ENCODE assay signal across 2 cellular contexts in the genomic region with DNA sequence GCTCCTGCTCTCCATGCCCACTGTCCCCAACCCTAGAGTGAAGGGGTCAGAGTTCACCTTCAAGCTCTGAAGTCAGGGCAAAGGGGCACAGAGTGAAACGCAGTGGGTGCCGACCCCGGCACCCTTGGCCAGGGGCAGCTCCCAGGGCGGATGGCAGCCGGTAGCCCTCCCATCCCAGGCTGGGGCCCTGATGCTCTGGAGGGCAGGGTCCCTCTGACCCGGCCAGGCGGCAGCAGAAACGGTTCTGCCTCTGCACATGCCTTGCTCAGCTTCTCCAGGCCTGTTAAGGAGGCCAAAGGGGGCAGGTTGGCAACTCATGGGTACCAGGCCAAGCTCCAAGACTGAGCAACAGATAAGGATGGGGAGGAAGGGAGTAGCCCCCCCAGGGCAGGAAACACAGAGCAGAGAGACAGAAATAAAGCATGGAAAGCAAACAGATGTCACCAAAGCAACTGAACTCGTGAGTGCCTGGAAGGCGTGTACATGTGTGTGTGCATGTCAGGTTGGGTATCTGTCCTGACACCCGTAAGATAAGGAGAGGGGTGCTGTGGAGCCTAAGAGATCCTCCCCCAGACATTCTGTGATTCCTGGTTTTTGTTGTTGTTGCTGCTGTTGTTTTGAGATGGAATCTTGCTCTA.
TF ChIP-seq lines count a peak whose summit lies in the region.

No MANE protein-coding gene starts in this region.

TF ChIP-seq in K562, 482 proteins besides CTCF, POLR2A, EP300 and RAD21 (continues in another document):
- no peak for TF ChIP-seq CAMTA2 (CRISPR knock-in tag; conservative IDR thresholded peaks at IDR 0.05)
- TF ChIP-seq TEAD4 (IDR thresholded peaks at IDR 0.05; ENCODE audit: low read length) = peak; percentile 28; the same call in 1 of the 2 replicates
- TF ChIP-seq TEAD4 (CRISPR knock-in tag; IDR thresholded peaks at IDR 0.05; ENCODE audit: borderline replicate concordance) = no peak
- TF ChIP-seq, protein P1, sequence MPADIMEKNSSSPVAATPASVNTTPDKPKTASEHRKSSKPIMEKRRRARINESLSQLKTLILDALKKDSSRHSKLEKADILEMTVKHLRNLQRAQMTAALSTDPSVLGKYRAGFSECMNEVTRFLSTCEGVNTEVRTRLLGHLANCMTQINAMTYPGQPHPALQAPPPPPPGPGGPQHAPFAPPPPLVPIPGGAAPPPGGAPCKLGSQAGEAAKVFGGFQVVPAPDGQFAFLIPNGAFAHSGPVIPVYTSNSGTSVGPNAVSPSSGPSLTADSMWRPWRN (IDR thresholded peaks at IDR 0.05; ENCODE audit: low read depth) = no peak
- no peak for TF ChIP-seq KDM4B (IDR thresholded peaks at IDR 0.05; ENCODE audit: borderline replicate concordance in 2 of 2, low read depth in 1 of 2)
- no peak for TF ChIP-seq NEUROD1 (IDR thresholded peaks at IDR 0.05; ENCODE audit: borderline replicate concordance, low read depth, low read length, partially characterized antibody)
- TF ChIP-seq BHLHE40 (IDR thresholded peaks at IDR 0.05; ENCODE audit: low read length) = peak; percentile 76
- TF ChIP-seq, protein P2, sequence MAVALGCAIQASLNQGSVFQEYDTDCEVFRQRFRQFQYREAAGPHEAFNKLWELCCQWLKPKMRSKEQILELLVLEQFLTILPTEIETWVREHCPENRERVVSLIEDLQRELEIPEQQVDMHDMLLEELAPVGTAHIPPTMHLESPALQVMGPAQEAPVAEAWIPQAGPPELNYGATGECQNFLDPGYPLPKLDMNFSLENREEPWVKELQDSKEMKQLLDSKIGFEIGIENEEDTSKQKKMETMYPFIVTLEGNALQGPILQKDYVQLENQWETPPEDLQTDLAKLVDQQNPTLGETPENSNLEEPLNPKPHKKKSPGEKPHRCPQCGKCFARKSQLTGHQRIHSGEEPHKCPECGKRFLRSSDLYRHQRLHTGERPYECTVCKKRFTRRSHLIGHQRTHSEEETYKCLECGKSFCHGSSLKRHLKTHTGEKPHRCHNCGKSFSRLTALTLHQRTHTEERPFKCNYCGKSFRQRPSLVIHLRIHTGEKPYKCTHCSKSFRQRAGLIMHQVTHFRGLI (CRISPR knock-in tag; IDR thresholded peaks at IDR 0.05) = no peak
- no peak for TF ChIP-seq ZNF589 (CRISPR knock-in tag; IDR thresholded peaks at IDR 0.05; ENCODE audit: low read depth)
- no peak for TF ChIP-seq KLF6 (CRISPR knock-in tag; IDR thresholded peaks at IDR 0.05; ENCODE audit: borderline replicate concordance)
- TF ChIP-seq, protein P3, sequence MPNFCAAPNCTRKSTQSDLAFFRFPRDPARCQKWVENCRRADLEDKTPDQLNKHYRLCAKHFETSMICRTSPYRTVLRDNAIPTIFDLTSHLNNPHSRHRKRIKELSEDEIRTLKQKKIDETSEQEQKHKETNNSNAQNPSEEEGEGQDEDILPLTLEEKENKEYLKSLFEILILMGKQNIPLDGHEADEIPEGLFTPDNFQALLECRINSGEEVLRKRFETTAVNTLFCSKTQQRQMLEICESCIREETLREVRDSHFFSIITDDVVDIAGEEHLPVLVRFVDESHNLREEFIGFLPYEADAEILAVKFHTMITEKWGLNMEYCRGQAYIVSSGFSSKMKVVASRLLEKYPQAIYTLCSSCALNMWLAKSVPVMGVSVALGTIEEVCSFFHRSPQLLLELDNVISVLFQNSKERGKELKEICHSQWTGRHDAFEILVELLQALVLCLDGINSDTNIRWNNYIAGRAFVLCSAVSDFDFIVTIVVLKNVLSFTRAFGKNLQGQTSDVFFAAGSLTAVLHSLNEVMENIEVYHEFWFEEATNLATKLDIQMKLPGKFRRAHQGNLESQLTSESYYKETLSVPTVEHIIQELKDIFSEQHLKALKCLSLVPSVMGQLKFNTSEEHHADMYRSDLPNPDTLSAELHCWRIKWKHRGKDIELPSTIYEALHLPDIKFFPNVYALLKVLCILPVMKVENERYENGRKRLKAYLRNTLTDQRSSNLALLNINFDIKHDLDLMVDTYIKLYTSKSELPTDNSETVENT (CRISPR knock-in tag; IDR thresholded peaks at IDR 0.05) = no peak
- TF ChIP-seq SMAD2 (IDR thresholded peaks at IDR 0.05; ENCODE audit: low read depth, low read length) = no peak
- TF ChIP-seq PHF8 (IDR thresholded peaks at IDR 0.05; ENCODE audit: borderline replicate concordance, low read length) = no peak
- TF ChIP-seq, protein P4, sequence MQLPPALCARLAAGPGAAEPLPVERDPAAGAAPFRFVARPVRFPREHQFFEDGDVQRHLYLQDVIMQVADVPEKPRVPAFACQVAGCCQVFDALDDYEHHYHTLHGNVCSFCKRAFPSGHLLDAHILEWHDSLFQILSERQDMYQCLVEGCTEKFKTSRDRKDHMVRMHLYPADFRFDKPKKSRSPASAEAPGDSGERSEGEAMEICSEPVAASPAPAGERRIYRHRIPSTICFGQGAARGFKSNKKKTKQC (CRISPR knock-in tag; IDR thresholded peaks at IDR 0.05) = no peak
- peak; percentile 56; the same call in 1 of the 2 replicates for TF ChIP-seq TCF3 (CRISPR knock-in tag; IDR thresholded peaks at IDR 0.05)
- 0 out of 4 replicates have a peak, but pooled peaks of 1 of the 2 experiments have one; percentile 36 for TF ChIP-seq HDAC1 (IDR thresholded peaks at IDR 0.05)
- TF ChIP-seq MTA2 (IDR thresholded peaks at IDR 0.05; ENCODE audit: low read depth) = peak; percentile 45; the same call in 1 of the 2 replicates
- TF ChIP-seq EWSR1 (IDR thresholded peaks at IDR 0.05; ENCODE audit: borderline replicate concordance, low read depth, partially characterized antibody) = no peak
- TF ChIP-seq POLR2G (IDR thresholded peaks at IDR 0.05; ENCODE audit: low read depth, low read length) = no peak
- TF ChIP-seq RFX5 (IDR thresholded peaks at IDR 0.05; ENCODE audit: low read depth, low read length) = no peak
- TF ChIP-seq EZH2 (IDR thresholded peaks at IDR 0.05; ENCODE audit: borderline replicate concordance, low read depth, low read length) = no peak
- no peak for TF ChIP-seq SIX5 (IDR thresholded peaks at IDR 0.05; ENCODE audit: borderline replicate concordance in 1 of 2, insufficient read depth in 1 of 2, low read depth in 1 of 2, low read length in 2 of 2)
- TF ChIP-seq NELFE (IDR thresholded peaks at IDR 0.05; ENCODE audit: insufficient read depth, insufficient read length) = no peak
- peak in 1 of 2 experiments; percentile 50; a peak in 1 of 4 replicates for TF ChIP-seq RCOR1 (IDR thresholded peaks at IDR 0.05; ENCODE audit: borderline replicate concordance in 1 of 2, low read depth in 2 of 2, low read length in 2 of 2)
- peak; percentile 50 to 90; a peak in 3 of 4 replicates for TF ChIP-seq KDM1A (IDR thresholded peaks at IDR 0.05)
- TF ChIP-seq CBX1 (IDR thresholded peaks at IDR 0.05; ENCODE audit: low read depth) = no peak
- no peak for TF ChIP-seq NCOA2 (IDR thresholded peaks at IDR 0.05; ENCODE audit: partially characterized antibody in 2 of 2)
- TF ChIP-seq, protein P5, sequence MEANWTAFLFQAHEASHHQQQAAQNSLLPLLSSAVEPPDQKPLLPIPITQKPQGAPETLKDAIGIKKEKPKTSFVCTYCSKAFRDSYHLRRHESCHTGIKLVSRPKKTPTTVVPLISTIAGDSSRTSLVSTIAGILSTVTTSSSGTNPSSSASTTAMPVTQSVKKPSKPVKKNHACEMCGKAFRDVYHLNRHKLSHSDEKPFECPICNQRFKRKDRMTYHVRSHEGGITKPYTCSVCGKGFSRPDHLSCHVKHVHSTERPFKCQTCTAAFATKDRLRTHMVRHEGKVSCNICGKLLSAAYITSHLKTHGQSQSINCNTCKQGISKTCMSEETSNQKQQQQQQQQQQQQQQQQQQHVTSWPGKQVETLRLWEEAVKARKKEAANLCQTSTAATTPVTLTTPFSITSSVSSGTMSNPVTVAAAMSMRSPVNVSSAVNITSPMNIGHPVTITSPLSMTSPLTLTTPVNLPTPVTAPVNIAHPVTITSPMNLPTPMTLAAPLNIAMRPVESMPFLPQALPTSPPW (CRISPR knock-in tag; IDR thresholded peaks at IDR 0.05) = peak; percentile 75

TF ChIP-seq in GM12891, 5 proteins besides CTCF, POLR2A, EP300 and RAD21:
- TF ChIP-seq TAF1 (IDR thresholded peaks at IDR 0.05; ENCODE audit: low read depth, low read length) (no peak), POLR2AphosphoS5 (IDR thresholded peaks at IDR 0.05; ENCODE audit: low read depth, low read length) (no peak), SPI1 (IDR thresholded peaks at IDR 0.05; ENCODE audit: low read depth, low read length) (no peak), PAX5 (IDR thresholded peaks at IDR 0.05; ENCODE audit: insufficient read depth, low read length, severe bottlenecking) (no peak), POU2F2 (IDR thresholded peaks at IDR 0.05; ENCODE audit: low read depth, low read length) (no peak)
TF ChIP-seq in GM12891: peak in this region for 0.
